ENCODE assay signal across 26 cellular contexts in genomic region chr18:69138088-69138487, GRCh38.
"Had no signal": no experiment of that assay in that cellular context is flagged by ENCODE, and none has a peak within 500 bp of the region (broad histone marks: within the 10 kb centered on the region; RNA-seq: fewer than 3 reads in every experiment).

No MANE protein-coding gene starts in this region.

- ATAC-seq: stimulated activated effector memory CD8-positive, alpha-beta T cell treated with anti-CD3 and anti-CD28 coated beads, Interleukin-12 subunit alpha, Interleukin-12 subunit beta, amount 100 ng/mL, for 72 hours; stimulated activated memory B cell treated with anti-CD40 and anti-IgM and Interleukin-4, amounts not matched to agents 10 μg/mL and 1 μg/mL and 100 μg/mL, for 72 hours; stimulated activated naive B cell treated with anti-CD40 and anti-IgM and Interleukin-4, amounts not matched to agents 10 μg/mL and 1 μg/mL and 100 μg/mL, for 72 hours; stimulated activated naive CD8-positive, alpha-beta T cell treated with anti-CD3 and anti-CD28 coated beads, Interleukin-15, amount 100 ng/mL, for 72 hours; stimulated activated naive CD8-positive, alpha-beta T cell treated with anti-CD3 and anti-CD28 coated beads, Interleukin-15, Interleukin-2, amounts not matched to agents 100 U/mL and 50 U/mL, for 24 hours; upper lobe of right lung had no signal

- H3K9me3 ChIP-seq: testis, thoracic aorta, thyroid gland, transverse colon, upper lobe of left lung, upper lobe of right lung, uterus, vagina had no signal

- H3K27ac ChIP-seq: stomach, suprapubic skin, testis, thoracic aorta, thyroid gland, tibial artery, tibial nerve, transverse colon, upper lobe of left lung, upper lobe of right lung, uterus, vagina had no signal

- H3K36me3 ChIP-seq: stomach, suprapubic skin, thoracic aorta, thyroid gland, tibial artery, tibial nerve, transverse colon, upper lobe of left lung, upper lobe of right lung, uterus, vagina had no signal

- H3K27me3 ChIP-seq: stomach, suprapubic skin, testis, thyroid gland, tibial artery, tibial nerve, transverse colon, upper lobe of left lung, upper lobe of right lung, uterus, vagina had no signal

- H3K4me1 ChIP-seq: stomach, suprapubic skin, testis, thyroid gland, tibial artery, tibial nerve, transverse colon, upper lobe of left lung, upper lobe of right lung, uterus, vagina had no signal

- DNase-seq: stimulated activated CD4-positive, alpha-beta T cell treated with anti-CD3 and anti-CD28 coated beads, Interleukin-2, amount 100 ng/mL, for 48 hours; stimulated activated CD4-positive, alpha-beta T cell treated with anti-CD3 and anti-CD28 coated beads, Interleukin-4, amount 100 ng/mL, for 1 hour; stimulated activated CD4-positive, alpha-beta T cell treated with anti-CD3 and anti-CD28 coated beads, Interleukin-4, amount 100 ng/mL, for 24 hours; stimulated activated CD4-positive, alpha-beta T cell treated with anti-CD3 and anti-CD28 coated beads, Interleukin-4, amount 100 ng/mL, for 4 hours; stimulated activated CD8-positive, alpha-beta memory T cell treated with anti-CD3 and anti-CD28 coated beads, Interleukin-4, amount 100 ng/mL, for 48 hours; stimulated activated naive B cell treated with anti-CD40 and anti-IgM and Interleukin-4, amounts not matched to agents 10 μg/mL and 1 μg/mL and 100 μg/mL, for 72 hours; stimulated activated naive CD4-positive, alpha-beta T cell; stimulated activated naive CD4-positive, alpha-beta T cell treated with Interleukin-2 at 50 U/mL for 16 hours; stimulated activated naive CD8-positive, alpha-beta T cell treated with anti-CD3 and anti-CD28 coated beads, Interleukin-15, amount 100 ng/mL, for 72 hours; stimulated activated naive CD8-positive, alpha-beta T cell treated with anti-CD3 and anti-CD28 coated beads, Interleukin-15, Interleukin-2, amounts not matched to agents 100 U/mL and 50 U/mL, for 24 hours; stomach; substantia nigra; testis; thyroid gland; tibial artery; transverse colon; trophoblast cell; upper lobe of left lung; upper lobe of right lung; uterus had no signal

- H3K4me3 ChIP-seq: stomach, suprapubic skin, testis, thoracic aorta, thyroid gland, tibial artery, tibial nerve, transverse colon, upper lobe of left lung, upper lobe of right lung, uterus, vagina had no signal
